ENCODE assay signal across 1 cellular context in genomic region chr2:73828818-73829570, GRCh38.
TF ChIP-seq lines count a peak whose summit lies in the region.

STAMBP (plus strand) TSS chr2:73828961; CDS start chr2:73830857, 1,896 bp downstream.

TF ChIP-seq in HepG2, 621 proteins besides CTCF, POLR2A, EP300 and RAD21 (continued from another document and continues in another):
- TF ChIP-seq HOXA3 (CRISPR knock-in tag; IDR thresholded peaks at IDR 0.05), result peak; percentile 88
- TF ChIP-seq RARG (CRISPR knock-in tag; IDR thresholded peaks at IDR 0.05; ENCODE audit: low read depth), result no peak
- TF ChIP-seq ZNF549 (CRISPR knock-in tag; IDR thresholded peaks at IDR 0.05), result no peak
- peak; percentile 91 for TF ChIP-seq ZNF772 (CRISPR knock-in tag; IDR thresholded peaks at IDR 0.05)
- TF ChIP-seq ZFAT (CRISPR knock-in tag; conservative IDR thresholded peaks at IDR 0.05), result no peak
- peak; percentile 95 for TF ChIP-seq KMT2B (CRISPR knock-in tag; IDR thresholded peaks at IDR 0.05)
- no peak; the same call in 1 of the 2 replicates for TF ChIP-seq TP53 (CRISPR knock-in tag; conservative IDR thresholded peaks at IDR 0.05)
- no peak for TF ChIP-seq ZNF3 (CRISPR knock-in tag; IDR thresholded peaks at IDR 0.05)
- no peak for TF ChIP-seq ZNF556 (CRISPR knock-in tag; IDR thresholded peaks at IDR 0.05; ENCODE audit: borderline replicate concordance)
- no peak for TF ChIP-seq NFE2 (CRISPR knock-in tag; IDR thresholded peaks at IDR 0.05)
- peak; percentile 47; the same call in 1 of the 2 replicates for TF ChIP-seq DNMT3B (CRISPR knock-in tag; conservative IDR thresholded peaks at IDR 0.05)
- TF ChIP-seq ATF4 (CRISPR knock-in tag; IDR thresholded peaks at IDR 0.05), result no peak
- 0 out of 2 replicates have a peak, but pooled peaks have one; percentile 23 for TF ChIP-seq ZNF691 (CRISPR knock-in tag; IDR thresholded peaks at IDR 0.05; ENCODE audit: borderline replicate concordance, low read depth)
- no peak for TF ChIP-seq ARNT (IDR thresholded peaks at IDR 0.05)
- TF ChIP-seq MXD3 (CRISPR knock-in tag; IDR thresholded peaks at IDR 0.05), result peak; percentile 70; the same call in 1 of the 2 replicates
- no peak for TF ChIP-seq MLLT10 (CRISPR knock-in tag; IDR thresholded peaks at IDR 0.05)
- TF ChIP-seq PBX3 (CRISPR knock-in tag; IDR thresholded peaks at IDR 0.05; ENCODE audit: borderline replicate concordance), result no peak
- peak; percentile 71 for TF ChIP-seq LCORL (IDR thresholded peaks at IDR 0.05)
- TF ChIP-seq LCORL (CRISPR knock-in tag; IDR thresholded peaks at IDR 0.05), result peak; percentile 70
- no peak for TF ChIP-seq ZNF335 (CRISPR knock-in tag; IDR thresholded peaks at IDR 0.05)
- peak; percentile 58 for TF ChIP-seq U2AF1 (optimal IDR thresholded peaks at IDR 0.05; ENCODE audit: low read depth, low read length)
- TF ChIP-seq BCLAF1 (IDR thresholded peaks at IDR 0.05), result no peak
- TF ChIP-seq ZNF160 (CRISPR knock-in tag; IDR thresholded peaks at IDR 0.05), result no peak
- peak; percentile 67 for TF ChIP-seq HDAC2 (CRISPR knock-in tag; IDR thresholded peaks at IDR 0.05)
- no peak; the same call in 1 of the 2 replicates for TF ChIP-seq BRCA1 (CRISPR knock-in tag; IDR thresholded peaks at IDR 0.05)
- TF ChIP-seq ZNF235 (CRISPR knock-in tag; IDR thresholded peaks at IDR 0.05; ENCODE audit: borderline replicate concordance), result no peak
- no peak for TF ChIP-seq ZNF646 (CRISPR knock-in tag; IDR thresholded peaks at IDR 0.05)
- TF ChIP-seq RXRA (CRISPR knock-in tag; IDR thresholded peaks at IDR 0.05), result peak; percentile 70; the same call in 1 of the 2 replicates
- 0 out of 2 replicates have a peak, but pooled peaks have one; percentile 62 for TF ChIP-seq SNAPC4 (CRISPR knock-in tag; IDR thresholded peaks at IDR 0.05)
- no peak for TF ChIP-seq IKZF4 (CRISPR knock-in tag; IDR thresholded peaks at IDR 0.05; ENCODE audit: borderline replicate concordance, low read depth, not compliant biosample characterization)
- TF ChIP-seq TAF1 (CRISPR knock-in tag; IDR thresholded peaks at IDR 0.05), result peak; percentile 75
- no peak for TF ChIP-seq SNRNP70 (IDR thresholded peaks at IDR 0.05; ENCODE audit: low read depth, low read length)
- no peak for TF ChIP-seq SP1 (IDR thresholded peaks at IDR 0.05)
- peak; percentile 95 for TF ChIP-seq SP1 (CRISPR knock-in tag; IDR thresholded peaks at IDR 0.05)
- TF ChIP-seq ZNF598 (CRISPR knock-in tag; IDR thresholded peaks at IDR 0.05; ENCODE audit: borderline replicate concordance), result no peak; the same call in 1 of the 2 replicates
- TF ChIP-seq ZSCAN20 (CRISPR knock-in tag; IDR thresholded peaks at IDR 0.05; ENCODE audit: borderline replicate concordance), result no peak
- TF ChIP-seq ESRRA (CRISPR knock-in tag; IDR thresholded peaks at IDR 0.05; ENCODE audit: low read depth), result no peak
- TF ChIP-seq PAXIP1 (CRISPR knock-in tag; conservative IDR thresholded peaks at IDR 0.05), result no peak
- no peak; the same call in 1 of the 2 replicates for TF ChIP-seq ZIK1 (CRISPR knock-in tag; IDR thresholded peaks at IDR 0.05; ENCODE audit: borderline replicate concordance, low read depth)
- TF ChIP-seq ZFP1 (CRISPR knock-in tag; IDR thresholded peaks at IDR 0.05), result no peak
- no peak for TF ChIP-seq NR3C1 (CRISPR knock-in tag; IDR thresholded peaks at IDR 0.05)
- TF ChIP-seq YEATS2 (CRISPR knock-in tag; IDR thresholded peaks at IDR 0.05; ENCODE audit: borderline replicate concordance), result peak; percentile 92; the same call in 1 of the 2 replicates
